Comparison of ENCODE assay signal across 16 cellular contexts in the genomic region with DNA sequence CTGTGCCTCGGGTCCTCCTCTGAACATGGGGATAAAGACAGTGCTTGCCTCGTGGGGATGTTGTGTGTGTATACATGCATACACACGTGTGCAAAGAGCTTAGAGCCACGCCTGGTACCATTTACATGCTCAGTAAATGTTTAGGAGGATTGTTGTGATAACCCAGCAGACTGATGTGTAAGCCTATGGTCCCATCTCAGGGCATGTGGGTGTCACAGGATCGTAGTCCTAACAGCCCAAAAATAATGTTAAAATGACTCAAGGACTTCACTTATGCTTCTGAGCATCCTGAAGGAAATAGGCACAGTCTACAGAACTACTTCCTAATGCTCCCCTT. TPM values are rescaled to one million over a fixed set of nuclear protein-coding genes. Genes with fewer than 3 reads are reported as not detected.
"Had no signal": no experiment of that assay in that cellular context is flagged by ENCODE, and none has a peak within 500 bp of the region (broad histone marks: within the 10 kb centered on the region; RNA-seq: fewer than 3 reads in every experiment).

No MANE protein-coding gene starts in this region.

- H3K27ac Mint-ChIP-seq: activated naive CD4-positive, alpha-beta T cell treated with anti-CD3 and anti-CD28 coated beads for 36 hours; activated naive CD8-positive, alpha-beta T cell treated with anti-CD3 and anti-CD28 coated beads, Interleukin-2, amount 50 U/mL, for 24 hours; activated T-helper 17 cell treated with anti-CD3 and anti-CD28 coated beads, Interleukin-2, amount 50 U/mL, for 72 hours; memory B cell had no signal

- ATAC-seq: activated T-helper 17 cell treated with anti-CD3 and anti-CD28 coated beads, Interleukin-2, amount 50 U/mL, for 72 hours had no signal

- H3K27me3 ChIP-seq: ascending aorta, testis, upper lobe of left lung had no signal

- H3K9ac ChIP-seq: parathyroid adenoma had no signal

- H3K4me1 ChIP-seq: ascending aorta, left ventricle myocardium inferior, parathyroid adenoma had no signal

- H3K9me3 Mint-ChIP-seq: activated naive CD4-positive, alpha-beta T cell treated with anti-CD3 and anti-CD28 coated beads for 36 hours; activated naive CD8-positive, alpha-beta T cell treated with anti-CD3 and anti-CD28 coated beads, Interleukin-2, amount 50 U/mL, for 24 hours; activated T-helper 17 cell treated with anti-CD3 and anti-CD28 coated beads, Interleukin-2, amount 50 U/mL, for 72 hours; memory B cell had no signal

- H3K4me3 Mint-ChIP-seq: activated naive CD4-positive, alpha-beta T cell treated with anti-CD3 and anti-CD28 coated beads for 36 hours; activated naive CD8-positive, alpha-beta T cell treated with anti-CD3 and anti-CD28 coated beads, Interleukin-2, amount 50 U/mL, for 24 hours; activated T-helper 17 cell treated with anti-CD3 and anti-CD28 coated beads, Interleukin-2, amount 50 U/mL, for 72 hours; memory B cell had no signal

- DNase-seq: activated CD4-positive, alpha-beta T cell treated with anti-CD3 and anti-CD28 coated beads for 1 hour; activated CD4-positive, alpha-beta T cell treated with anti-CD3 and anti-CD28 coated beads, Interleukin-2, amount 50 U/mL, for 4 hours; activated naive CD4-positive, alpha-beta T cell treated with anti-CD3 and anti-CD28 coated beads for 36 hours; activated naive CD8-positive, alpha-beta T cell treated with anti-CD3 and anti-CD28 coated beads, Interleukin-2, amount 50 U/mL, for 24 hours; activated T-cell treated with anti-CD3 and anti-CD28 coated beads for 4 hours; stimulated activated CD4-positive, alpha-beta T cell treated with anti-CD3 and anti-CD28 coated beads, Interleukin-1b, Interleukin-23, amount 100 ng/mL, for 48 hours; stomach; testis; upper lobe of left lung had no signal

- H3K4me3 ChIP-seq: ascending aorta, left ventricle myocardium inferior, stomach, testis, upper lobe of left lung had no signal

- H3K4me1 Mint-ChIP-seq: activated naive CD8-positive, alpha-beta T cell treated with anti-CD3 and anti-CD28 coated beads, Interleukin-2, amount 50 U/mL, for 24 hours; activated T-helper 17 cell treated with anti-CD3 and anti-CD28 coated beads, Interleukin-2, amount 50 U/mL, for 72 hours; memory B cell had no signal

- H3K9me3 ChIP-seq: ascending aorta, left ventricle myocardium inferior, stomach, testis, upper lobe of left lung had no signal

- H3K79me2 ChIP-seq: parathyroid adenoma had no signal

- H3K36me3 Mint-ChIP-seq: memory B cell had no signal

- H2AFZ ChIP-seq: parathyroid adenoma had no signal

- H3K36me3 ChIP-seq: ascending aorta, left ventricle myocardium inferior, stomach, upper lobe of left lung had no signal

- H3K27ac ChIP-seq: ascending aorta, left ventricle myocardium inferior, parathyroid adenoma, stomach, testis, upper lobe of left lung had no signal

RNA-seq across cellular contexts. Expression of a gene that starts 12.4 kb away (rescaled TPM):
- total RNA-seq: activated naive CD4-positive, alpha-beta T cell treated with anti-CD3 and anti-CD28 coated beads for 36 hours; activated T-helper 17 cell treated with anti-CD3 and anti-CD28 coated beads, Interleukin-2, amount 50 U/mL, for 72 hours; ascending aorta; esophagus mucosa; kidney epithelial cell; left ventricle myocardium inferior had no signal

RNA-seq across cellular contexts. Expression of a gene that starts 31.0 kb away (rescaled TPM):
- total RNA-seq: activated naive CD4-positive, alpha-beta T cell treated with anti-CD3 and anti-CD28 coated beads for 36 hours; activated T-helper 17 cell treated with anti-CD3 and anti-CD28 coated beads, Interleukin-2, amount 50 U/mL, for 72 hours had no signal

RNA-seq across cellular contexts. Expression of a gene that starts 54.7 kb away (rescaled TPM):
- total RNA-seq: activated naive CD4-positive, alpha-beta T cell treated with anti-CD3 and anti-CD28 coated beads for 36 hours; activated T-helper 17 cell treated with anti-CD3 and anti-CD28 coated beads, Interleukin-2, amount 50 U/mL, for 72 hours; kidney epithelial cell; stomach had no signal
